In genomic region chr2:161386228-161386627, GRCh38 we compare ENCODE assay signal across 13 cellular contexts. TPM values are rescaled to one million over a fixed set of nuclear protein-coding genes. Genes with fewer than 3 reads are reported as not detected.
A peak's percentile ranks its signal among the peaks of the same experiment; 100 is the strongest.
DNase-seq lines count a peak whose midpoint lies in the region; ATAC-seq, FAIRE-seq and TF ChIP-seq lines count a peak whose summit lies in the region.
"Had no signal": no experiment of that assay in that cellular context is flagged by ENCODE, and none has a peak within 500 bp of the region (broad histone marks: within the 10 kb centered on the region; RNA-seq: fewer than 3 reads in every experiment).

No MANE protein-coding gene starts in this region.

- no peak overlapping the region for H3K27ac ChIP-seq in WERI-Rb-1
- H3K27ac ChIP-seq: A549, brain microvascular endothelial cell had no signal

- peak overlapping the region; percentile 13 for H3K4me3 Mint-ChIP-seq in activated CD8-positive, alpha-beta T cell treated with anti-CD3 and anti-CD28 coated beads, Interleukin-2, amount 10 ng/mL, durations not matched to agents 7 days and 5 days
- H3K4me3 Mint-ChIP-seq in activated CD8-positive, alpha-beta T cell treated with anti-CD3 and anti-CD28 coated beads for 36 hours = no peak overlapping the region
- no peak overlapping the region for H3K4me3 Mint-ChIP-seq in activated T-cell treated with anti-CD3 and anti-CD28 coated beads, Interleukin-2, amount 50 U/mL, for 24 hours
- H3K4me3 Mint-ChIP-seq: T-helper 1 cell treated with Interleukin-12 subunit alpha and Interleukin-12 subunit beta and Interleukin-4 antibody, amounts not matched to agents 30 μg/mL and 1 μg/mL, for 36 hours had no signal

- H3K4me1 Mint-ChIP-seq in activated CD8-positive, alpha-beta T cell treated with anti-CD3 and anti-CD28 coated beads, Interleukin-2, amount 10 ng/mL, durations not matched to agents 7 days and 5 days (ENCODE audit: low read depth) = peaks cover 34% of the 10 kb centered on the region
- H3K4me1 Mint-ChIP-seq in activated CD8-positive, alpha-beta T cell treated with anti-CD3 and anti-CD28 coated beads for 36 hours (ENCODE audit: low read depth) = peaks cover 12% of the 10 kb centered on the region
- peaks cover 14% of the 10 kb centered on the region for H3K4me1 Mint-ChIP-seq in activated T-cell treated with anti-CD3 and anti-CD28 coated beads, Interleukin-2, amount 50 U/mL, for 24 hours (ENCODE audit: low read depth)

- H3K27me3 ChIP-seq in bronchial epithelial cell (ENCODE audit: control insufficient read depth, insufficient read depth, low read length) (no peaks in the 10 kb centered on the region), WERI-Rb-1 (ENCODE audit: insufficient read depth, low read depth, severe bottlenecking) (no peaks in the 10 kb centered on the region)
- H3K27me3 ChIP-seq: brain microvascular endothelial cell had no signal

- POLR2A ChIA-PET in activated CD8-positive, alpha-beta T cell treated with anti-CD3 and anti-CD28 coated beads, Interleukin-2, amount 10 ng/mL, durations not matched to agents 7 days and 5 days (lab: Charles Lee) = no interaction called here
- POLR2A ChIA-PET in activated CD8-positive, alpha-beta T cell treated with anti-CD3 and anti-CD28 coated beads for 36 hours (lab: Charles Lee) = no interaction called here

- peak overlapping the region; percentile 69 for H3K27ac Mint-ChIP-seq in activated CD8-positive, alpha-beta T cell treated with anti-CD3 and anti-CD28 coated beads, Interleukin-2, amount 10 ng/mL, durations not matched to agents 7 days and 5 days
- no peak overlapping the region for H3K27ac Mint-ChIP-seq in activated CD8-positive, alpha-beta T cell treated with anti-CD3 and anti-CD28 coated beads for 36 hours
- no peak overlapping the region for H3K27ac Mint-ChIP-seq in activated T-cell treated with anti-CD3 and anti-CD28 coated beads, Interleukin-2, amount 50 U/mL, for 24 hours

- intact Hi-C loops in activated CD8-positive, alpha-beta T cell treated with anti-CD3 and anti-CD28 coated beads for 36 hours (cut with micrococcal nuclease) = no loop called here

- peak; percentile 54 for ATAC-seq in activated CD8-positive, alpha-beta T cell treated with anti-CD3 and anti-CD28 coated beads, Interleukin-2, amount 10 ng/mL, durations not matched to agents 7 days and 5 days
- ATAC-seq in activated CD8-positive, alpha-beta T cell treated with anti-CD3 and anti-CD28 coated beads for 36 hours = no peak
- ATAC-seq in GM21786 (IDR thresholded peaks at IDR 0.05; ENCODE audit: unreplicated experiment) (peak; percentile 74), HG03196 (IDR thresholded peaks at IDR 0.05; ENCODE audit: unreplicated experiment) (peak; percentile 64)
- ATAC-seq: A549 had no signal

- no peak for FAIRE-seq in bronchial epithelial cell (lab: Jason Lieb, UNC)
- FAIRE-seq: A549, endothelial cell of umbilical vein had no signal

- H3K4me3 ChIP-seq in bronchial epithelial cell (ENCODE audit: low read depth, low read length) = no peak overlapping the region
- no peak overlapping the region for H3K4me3 ChIP-seq in WERI-Rb-1 (ENCODE audit: low read depth, low read length)
- H3K4me3 ChIP-seq: A549 had no signal

- CTCF ChIA-PET in activated CD8-positive, alpha-beta T cell treated with anti-CD3 and anti-CD28 coated beads, Interleukin-2, amount 10 ng/mL, durations not matched to agents 7 days and 5 days (lab: Charles Lee) = interaction anchor here (0.6 kb wide), 1 partner anchor 28 kb away, joined by 3 read pairs; no protein-coding TSS in a partner anchor
- CTCF ChIA-PET in activated CD8-positive, alpha-beta T cell treated with anti-CD3 and anti-CD28 coated beads for 36 hours (lab: Charles Lee) = no interaction called here

- no peaks in the 10 kb centered on the region for H3K9me3 ChIP-seq in WERI-Rb-1 (ENCODE audit: severe bottlenecking)
- H3K9me3 ChIP-seq: A549 had no signal

- peak; percentile 34 for DNase-seq in activated CD8-positive, alpha-beta T cell treated with anti-CD3 and anti-CD28 coated beads, Interleukin-2, amount 10 ng/mL, durations not matched to agents 7 days and 5 days
- DNase-seq in activated CD8-positive, alpha-beta T cell treated with anti-CD3 and anti-CD28 coated beads for 36 hours = no peak
- DNase-seq in bronchial epithelial cell (ENCODE audit: low read depth) (peak; percentile 8), activated T-cell treated with anti-CD3 and anti-CD28 coated beads for 4 hours (no peak), WERI-Rb-1 (no peak)
- no peak for DNase-seq in activated T-cell treated with anti-CD3 and anti-CD28 coated beads, Interleukin-2, amount 50 U/mL, for 24 hours
- DNase-seq: brain microvascular endothelial cell, NCI-H1048 had no signal

- TF ChIP-seq CTCF in activated CD8-positive, alpha-beta T cell treated with anti-CD3 and anti-CD28 coated beads for 36 hours (IDR thresholded peaks at IDR 0.05) = no peak
- TF ChIP-seq CTCF in bronchial epithelial cell (IDR thresholded peaks at IDR 0.05; ENCODE audit: insufficient read depth, low read length, severe bottlenecking) (no peak), WERI-Rb-1 (IDR thresholded peaks at IDR 0.05; ENCODE audit: low read depth, low read length) (no peak)

- no peaks in the 10 kb centered on the region for H3K27me3 Mint-ChIP-seq in activated CD8-positive, alpha-beta T cell treated with anti-CD3 and anti-CD28 coated beads, Interleukin-2, amount 10 ng/mL, durations not matched to agents 7 days and 5 days (ENCODE audit: low read depth)
- H3K27me3 Mint-ChIP-seq in activated CD8-positive, alpha-beta T cell treated with anti-CD3 and anti-CD28 coated beads for 36 hours = no peaks in the 10 kb centered on the region
- no peaks in the 10 kb centered on the region for H3K27me3 Mint-ChIP-seq in activated T-cell treated with anti-CD3 and anti-CD28 coated beads, Interleukin-2, amount 50 U/mL, for 24 hours

- H3K36me3 ChIP-seq in bronchial epithelial cell (ENCODE audit: control insufficient read depth, insufficient read depth, low read length) (no peaks in the 10 kb centered on the region), WERI-Rb-1 (peaks cover 3% of the 10 kb centered on the region; the same call in 1 of the 2 replicates)
- H3K36me3 ChIP-seq: brain microvascular endothelial cell had no signal

- H3K9me3 Mint-ChIP-seq in activated CD8-positive, alpha-beta T cell treated with anti-CD3 and anti-CD28 coated beads, Interleukin-2, amount 10 ng/mL, durations not matched to agents 7 days and 5 days (ENCODE audit: insufficient read depth) = no peaks in the 10 kb centered on the region
- H3K9me3 Mint-ChIP-seq in activated CD8-positive, alpha-beta T cell treated with anti-CD3 and anti-CD28 coated beads for 36 hours = no peaks in the 10 kb centered on the region
- H3K9me3 Mint-ChIP-seq in activated T-cell treated with anti-CD3 and anti-CD28 coated beads, Interleukin-2, amount 50 U/mL, for 24 hours = no peaks in the 10 kb centered on the region
- H3K9me3 Mint-ChIP-seq: T-helper 1 cell treated with Interleukin-12 subunit alpha and Interleukin-12 subunit beta and Interleukin-4 antibody, amounts not matched to agents 30 μg/mL and 1 μg/mL, for 36 hours had no signal

- peaks cover 24% of the 10 kb centered on the region for H3K36me3 Mint-ChIP-seq in activated CD8-positive, alpha-beta T cell treated with anti-CD3 and anti-CD28 coated beads, Interleukin-2, amount 10 ng/mL, durations not matched to agents 7 days and 5 days (ENCODE audit: low read depth)
- peaks cover 26% of the 10 kb centered on the region for H3K36me3 Mint-ChIP-seq in activated CD8-positive, alpha-beta T cell treated with anti-CD3 and anti-CD28 coated beads for 36 hours (ENCODE audit: low read depth)
- H3K36me3 Mint-ChIP-seq in activated T-cell treated with anti-CD3 and anti-CD28 coated beads, Interleukin-2, amount 50 U/mL, for 24 hours (ENCODE audit: low read depth) = peaks cover 62% of the 10 kb centered on the region

RNA-seq across cellular contexts. Expression of gene TBR1, which starts 29.9 kb away (rescaled TPM):
- total RNA-seq in activated CD8-positive, alpha-beta T cell treated with anti-CD3 and anti-CD28 coated beads, Interleukin-2, amount 10 ng/mL, durations not matched to agents 7 days and 5 days = under 1 TPM in 1 of 2 experiments, not detected in 1; 0.10 TPM
- not detected for total RNA-seq in activated CD8-positive, alpha-beta T cell treated with anti-CD3 and anti-CD28 coated beads for 36 hours
- total RNA-seq in bronchial epithelial cell = under 0.01 TPM in 2 replicates

Comparison
In these comparisons a context has a peak if more than half of its experiments do, and no peak if none do; other contexts are left out.
1. DNase-seq: peak in activated CD8-positive, alpha-beta T cell treated with anti-CD3 and anti-CD28 coated beads, Interleukin-2, amount 10 ng/mL, durations not matched to agents 7 days and 5 days (single experiment) and bronchial epithelial cell (single experiment); none in activated CD8-positive, alpha-beta T cell treated with anti-CD3 and anti-CD28 coated beads for 36 hours (single experiment), activated T-cell treated with anti-CD3 and anti-CD28 coated beads, Interleukin-2, amount 50 U/mL, for 24 hours (single experiment), activated T-cell treated with anti-CD3 and anti-CD28 coated beads for 4 hours (single experiment) and WERI-Rb-1 (single experiment).